Comparison of ENCODE assay signal across 25 cellular contexts in genomic region chr16:50408001-50408400, GRCh38.
"Had no signal": no experiment of that assay in that cellular context is flagged by ENCODE, and none has a peak within 500 bp of the region (broad histone marks: within the 10 kb centered on the region; RNA-seq: fewer than 3 reads in every experiment).

No MANE protein-coding gene starts in this region.

- H3K9me3 Mint-ChIP-seq: dendritic cell treated with granulocyte-macrophage colony-stimulating factor and Interleukin-4, amounts not matched to agents 40 ng/mL and 50 ng/mL, for 4 days; immature natural killer cell had no signal

- H3K4me3 ChIP-seq: colonic mucosa, left ventricle myocardium inferior, lower lobe of right lung, testis, tibial artery had no signal

- DNase-seq: colonic mucosa; effector CD8-positive, alpha-beta T cell; erythroblast; hypothalamus; immature natural killer cell; islet precursor cell; kidney glomerular epithelial cell; left colon; left ventricle myocardium inferior; lower lobe of right lung; naive thymus-derived CD8-positive, alpha-beta T cell; nephron progenitor cell; occipital lobe; stimulated activated CD4-positive, alpha-beta T cell treated with anti-CD3 and anti-CD28 coated beads, Interleukin-2, amount 100 ng/mL, for 24 hours; stimulated activated CD4-positive, alpha-beta T cell treated with anti-CD3 and anti-CD28 coated beads, Interleukin-4, amount 100 ng/mL, for 24 hours; stimulated activated naive CD8-positive, alpha-beta T cell treated with anti-CD3 and anti-CD28 coated beads, Interleukin-15, Interleukin-2, amounts not matched to agents 100 U/mL and 50 U/mL, for 24 hours; substantia nigra; testis; tibial artery had no signal

- H3K27me3 Mint-ChIP-seq: progenitor cell of endocrine pancreas; stimulated activated memory B cell treated with anti-CD40 and anti-IgM and Interleukin-4, amounts not matched to agents 10 μg/mL and 1 μg/mL and 100 μg/mL, for 72 hours; type B pancreatic cell had no signal

- H3K9me3 ChIP-seq: colonic mucosa, left ventricle myocardium inferior, lower lobe of right lung, testis had no signal

- H3K27ac Mint-ChIP-seq: dendritic cell treated with granulocyte-macrophage colony-stimulating factor and Interleukin-4, amounts not matched to agents 40 ng/mL and 50 ng/mL, for 4 days; immature natural killer cell; naive thymus-derived CD8-positive, alpha-beta T cell; nephron progenitor cell; progenitor cell of endocrine pancreas; stimulated activated memory B cell treated with anti-CD40 and anti-IgM and Interleukin-4, amounts not matched to agents 10 μg/mL and 1 μg/mL and 100 μg/mL, for 72 hours; type B pancreatic cell had no signal

- H3K4me1 ChIP-seq: colonic mucosa, left ventricle myocardium inferior, lower lobe of right lung, parathyroid adenoma had no signal

- ATAC-seq: left colon; lower lobe of right lung; naive thymus-derived CD8-positive, alpha-beta T cell; sciatic nerve; stimulated activated naive CD8-positive, alpha-beta T cell treated with anti-CD3 and anti-CD28 coated beads, Interleukin-15, Interleukin-2, amounts not matched to agents 100 U/mL and 50 U/mL, for 24 hours had no signal

- H3K9ac ChIP-seq: parathyroid adenoma had no signal

- H3K27me3 ChIP-seq: colonic mucosa, testis, tibial artery had no signal

- H3K4me1 Mint-ChIP-seq: naive thymus-derived CD8-positive, alpha-beta T cell; stimulated activated memory B cell treated with anti-CD40 and anti-IgM and Interleukin-4, amounts not matched to agents 10 μg/mL and 1 μg/mL and 100 μg/mL, for 72 hours had no signal

- H2AFZ ChIP-seq: parathyroid adenoma had no signal

- H3K36me3 ChIP-seq: colonic mucosa, left ventricle myocardium inferior, lower lobe of right lung, tibial artery had no signal

- H3K27ac ChIP-seq: colonic mucosa, left ventricle myocardium inferior, lower lobe of right lung, parathyroid adenoma, testis, tibial artery had no signal

- H3K36me3 Mint-ChIP-seq: immature natural killer cell; stimulated activated memory B cell treated with anti-CD40 and anti-IgM and Interleukin-4, amounts not matched to agents 10 μg/mL and 1 μg/mL and 100 μg/mL, for 72 hours had no signal

- H3K79me2 ChIP-seq: parathyroid adenoma had no signal

- H3K4me3 Mint-ChIP-seq: dendritic cell treated with granulocyte-macrophage colony-stimulating factor and Interleukin-4, amounts not matched to agents 40 ng/mL and 50 ng/mL, for 4 days; immature natural killer cell; naive thymus-derived CD8-positive, alpha-beta T cell; nephron progenitor cell; stimulated activated memory B cell treated with anti-CD40 and anti-IgM and Interleukin-4, amounts not matched to agents 10 μg/mL and 1 μg/mL and 100 μg/mL, for 72 hours; type B pancreatic cell had no signal
